In genomic region chr16:74709477-74709877, GRCh38 we compare ENCODE assay signal across 8 cellular contexts. TPM values are rescaled to one million over a fixed set of nuclear protein-coding genes. Genes with fewer than 3 reads are reported as not detected.
DNase-seq lines count a peak whose midpoint lies in the region; ATAC-seq, FAIRE-seq and TF ChIP-seq lines count a peak whose summit lies in the region.

No MANE protein-coding gene starts in this region.

- no peaks in the 10 kb centered on the region for H3K36me3 ChIP-seq in GM06990 (ENCODE audit: control insufficient read depth, insufficient read depth, low read length)

- no peak overlapping the region for H3K27ac Mint-ChIP-seq in activated naive CD4-positive, alpha-beta T cell treated with anti-CD3 and anti-CD28 coated beads, Interleukin-2, amount 50 U/mL, for 72 hours
- no peak overlapping the region for H3K27ac Mint-ChIP-seq in progenitor cell of endocrine pancreas

- H3K4me3 Mint-ChIP-seq in progenitor cell of endocrine pancreas (ENCODE audit: low read depth): no peak overlapping the region

- intact Hi-C loops in Right ventricle myocardium inferior (cut with DNase I): loop anchor here (2.0 to 10.0 kb wide), 3 partner anchors 108 to 405 kb away; partner anchors contain the start of gene LDHD

- no peaks in the 10 kb centered on the region for H3K36me3 Mint-ChIP-seq in activated naive CD4-positive, alpha-beta T cell treated with anti-CD3 and anti-CD28 coated beads, Interleukin-2, amount 50 U/mL, for 72 hours
- H3K36me3 Mint-ChIP-seq in progenitor cell of endocrine pancreas (ENCODE audit: insufficient read depth): no peaks in the 10 kb centered on the region

- peak; percentile 94 for TF ChIP-seq CTCF in GM06990 (IDR thresholded peaks at IDR 0.05; ENCODE audit: insufficient read depth, low read length, poor library complexity, severe bottlenecking)
- peak; percentile 98 for TF ChIP-seq CTCF in progenitor cell of endocrine pancreas (IDR thresholded peaks at IDR 0.05; ENCODE audit: unreplicated experiment)

- no peaks in the 10 kb centered on the region for H3K9me3 Mint-ChIP-seq in activated naive CD4-positive, alpha-beta T cell treated with anti-CD3 and anti-CD28 coated beads, Interleukin-2, amount 50 U/mL, for 72 hours
- no peaks in the 10 kb centered on the region for H3K9me3 Mint-ChIP-seq in progenitor cell of endocrine pancreas (ENCODE audit: low read depth)

- ATAC-seq in activated naive CD4-positive, alpha-beta T cell treated with anti-CD3 and anti-CD28 coated beads, Interleukin-2, amount 50 U/mL, for 72 hours: peak; percentile 93 to 98
- peak; percentile 83 for ATAC-seq in Right ventricle myocardium inferior

- FAIRE-seq in urothelium cell line (lab: Jason Lieb, UNC): peak; percentile 9

- no peaks in the 10 kb centered on the region; the same call in 1 of the 2 replicates for H3K27me3 ChIP-seq in GM06990 (replicated peaks; ENCODE audit: control insufficient read depth, insufficient read depth, low read length)

- H3K4me3 ChIP-seq in GM06990 (replicated peaks; ENCODE audit: low read depth, low read length): no peak overlapping the region

- POLR2A ChIA-PET in HEK293T (lab: Yijun Ruan, JAX): no interaction called here

- H3K27me3 Mint-ChIP-seq in progenitor cell of endocrine pancreas: peaks cover 5% of the 10 kb centered on the region

- CTCF ChIA-PET in HEK293T (lab: Yijun Ruan, JAX): interaction anchor here (0.5 to 1.4 kb wide), 3 partner anchors 10 to 153 kb away, joined by 4 to 16 read pairs (median 4); no protein-coding TSS in a partner anchor

- no peak for DNase-seq in GM06990 (ENCODE audit: extremely low read depth, insufficient read length)
- DNase-seq in HEK293T (ENCODE audit: extremely low spot score): peak; percentile 82
- DNase-seq in NCI-H1092 treated with DMSO at 0.1 percent for 48 hours (lab: John Stamatoyannopoulos, UW): peak; percentile 63
- DNase-seq in SW 1271 (lab: John Stamatoyannopoulos, UW): peak; percentile 13 to 67
- peak; percentile 75 to 83 for DNase-seq in activated naive CD4-positive, alpha-beta T cell treated with anti-CD3 and anti-CD28 coated beads, Interleukin-2, amount 50 U/mL, for 72 hours (ENCODE audit: low spot score in 2 of 2)
- peak; percentile 79 for DNase-seq in Right ventricle myocardium inferior (ENCODE audit: missing footprints)
- DNase-seq in progenitor cell of endocrine pancreas (ENCODE audit: low spot score, unreplicated experiment): peak; percentile 74
- peak; percentile 83 for DNase-seq in urothelium cell line (ENCODE audit: low spot score)

- H3K4me1 Mint-ChIP-seq in progenitor cell of endocrine pancreas (ENCODE audit: low read depth): no peaks in the 10 kb centered on the region

TF ChIP-seq in HEK293T, 16 proteins besides CTCF, POLR2A, EP300 and RAD21:
- TF ChIP-seq ARNT (IDR thresholded peaks at IDR 0.05) (no peak), L3MBTL2 (conservative IDR thresholded peaks at IDR 0.05) (no peak), LEF1 (IDR thresholded peaks at IDR 0.05; ENCODE audit: borderline replicate concordance) (0 out of 2 replicates have a peak, but pooled peaks have one; percentile 46), HDGF (IDR thresholded peaks at IDR 0.05; ENCODE audit: borderline replicate concordance) (no peak)

RNA-seq across cellular contexts. Expression of gene MLKL, which starts 8.8 kb away (rescaled TPM):
- total RNA-seq in activated naive CD4-positive, alpha-beta T cell treated with anti-CD3 and anti-CD28 coated beads, Interleukin-2, amount 50 U/mL, for 72 hours: 10 to 100 TPM; 16.5 to 27.5 TPM
- total RNA-seq in Right ventricle myocardium inferior (4.3 TPM), progenitor cell of endocrine pancreas (0.24 and 1.1 TPM in 2 replicates)

RNA-seq across cellular contexts. Expression of gene RFWD3, which starts 42.8 kb away (rescaled TPM):
- total RNA-seq in activated naive CD4-positive, alpha-beta T cell treated with anti-CD3 and anti-CD28 coated beads, Interleukin-2, amount 50 U/mL, for 72 hours: 100 to 1,000 TPM in 1 of 2 donors, 10 to 100 TPM in 1; 94.1 to 127 TPM
- 4.5 TPM for total RNA-seq in Right ventricle myocardium inferior
- 40.3 and 48.4 TPM in 2 replicates for total RNA-seq in progenitor cell of endocrine pancreas
